1 cellular context compared by ENCODE assay signal in the genomic region with DNA sequence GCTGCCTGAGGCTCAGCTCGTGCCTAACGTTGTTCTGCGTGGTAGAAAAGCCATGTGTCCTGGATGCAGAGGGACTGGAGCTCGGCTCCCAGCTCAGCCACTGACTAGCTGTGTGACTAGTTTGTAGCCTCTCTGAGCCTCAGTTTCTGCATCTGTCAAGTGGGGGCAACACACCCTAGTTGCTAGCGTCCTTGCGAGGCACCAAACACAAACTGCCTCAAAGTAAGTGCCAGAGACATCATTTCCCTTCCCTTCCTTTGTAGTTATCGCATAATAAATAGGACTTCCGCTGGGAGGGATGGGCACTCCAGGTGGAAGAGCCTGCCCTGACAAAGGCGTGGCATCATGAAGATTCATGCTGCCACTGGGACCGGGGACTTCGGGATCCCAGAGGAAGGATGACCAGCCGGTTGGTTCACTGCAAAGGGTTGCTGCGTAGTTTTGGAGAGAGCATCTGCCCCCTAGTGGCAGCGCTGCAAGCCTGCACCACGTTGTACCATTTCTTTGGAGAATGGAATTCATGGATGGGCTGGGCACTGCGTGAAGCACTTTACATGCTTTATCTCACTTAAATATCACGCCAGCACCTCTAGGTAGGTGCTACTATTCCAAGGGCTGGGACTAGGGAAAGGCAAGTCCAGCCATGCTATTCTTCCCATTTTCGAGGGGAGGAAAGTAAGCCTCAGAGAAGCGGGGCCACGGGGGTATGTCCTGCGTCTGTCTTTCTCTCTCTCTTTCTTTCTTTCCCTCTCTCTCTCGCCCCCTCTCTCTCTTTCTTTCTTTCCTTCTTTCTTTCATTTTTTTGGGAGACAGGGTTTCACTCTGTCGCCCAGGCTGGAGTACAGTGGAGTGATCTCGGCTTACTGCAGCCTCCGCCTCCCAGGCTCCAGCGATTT.
TF ChIP-seq lines count a peak whose summit lies in the region.

No MANE protein-coding gene starts in this region.

TF ChIP-seq in HepG2, 621 proteins besides CTCF, POLR2A, EP300 and RAD21 (continued from another document and continues in another):
- TF ChIP-seq, protein P1, sequence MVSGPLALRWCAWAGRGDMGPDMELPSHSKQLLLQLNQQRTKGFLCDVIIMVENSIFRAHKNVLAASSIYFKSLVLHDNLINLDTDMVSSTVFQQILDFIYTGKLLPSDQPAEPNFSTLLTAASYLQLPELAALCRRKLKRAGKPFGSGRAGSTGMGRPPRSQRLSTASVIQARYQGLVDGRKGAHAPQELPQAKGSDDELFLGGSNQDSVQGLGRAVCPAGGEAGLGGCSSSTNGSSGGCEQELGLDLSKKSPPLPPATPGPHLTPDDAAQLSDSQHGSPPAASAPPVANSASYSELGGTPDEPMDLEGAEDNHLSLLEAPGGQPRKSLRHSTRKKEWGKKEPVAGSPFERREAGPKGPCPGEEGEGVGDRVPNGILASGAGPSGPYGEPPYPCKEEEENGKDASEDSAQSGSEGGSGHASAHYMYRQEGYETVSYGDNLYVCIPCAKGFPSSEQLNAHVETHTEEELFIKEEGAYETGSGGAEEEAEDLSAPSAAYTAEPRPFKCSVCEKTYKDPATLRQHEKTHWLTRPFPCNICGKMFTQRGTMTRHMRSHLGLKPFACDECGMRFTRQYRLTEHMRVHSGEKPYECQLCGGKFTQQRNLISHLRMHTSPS (CRISPR knock-in tag; IDR thresholded peaks at IDR 0.05; ENCODE audit: low read depth) = no peak
- no peak for TF ChIP-seq MATR3 (CRISPR knock-in tag; IDR thresholded peaks at IDR 0.05)
- TF ChIP-seq CAMTA2 (CRISPR knock-in tag; IDR thresholded peaks at IDR 0.05; ENCODE audit: borderline replicate concordance) = no peak
- peak; percentile 32; the same call in 1 of the 2 replicates for TF ChIP-seq THAP11 (CRISPR knock-in tag; IDR thresholded peaks at IDR 0.05)
- TF ChIP-seq ZNF333 (CRISPR knock-in tag; IDR thresholded peaks at IDR 0.05; ENCODE audit: borderline replicate concordance) = no peak
- TF ChIP-seq ZFX (CRISPR knock-in tag; IDR thresholded peaks at IDR 0.05; ENCODE audit: low read depth) = no peak; the same call in 1 of the 2 replicates
- TF ChIP-seq GLI4 (CRISPR knock-in tag; IDR thresholded peaks at IDR 0.05; ENCODE audit: borderline replicate concordance) = no peak
- TF ChIP-seq YEATS2 (CRISPR knock-in tag; IDR thresholded peaks at IDR 0.05; ENCODE audit: borderline replicate concordance) = no peak; the same call in 1 of the 2 replicates
- no peak for TF ChIP-seq ARID2 (CRISPR knock-in tag; IDR thresholded peaks at IDR 0.05; ENCODE audit: borderline replicate concordance)
- TF ChIP-seq ZNF678 (CRISPR knock-in tag; IDR thresholded peaks at IDR 0.05) = no peak
- no peak for TF ChIP-seq KDM1A (CRISPR knock-in tag; IDR thresholded peaks at IDR 0.05)
- no peak for TF ChIP-seq REL (CRISPR knock-in tag; conservative IDR thresholded peaks at IDR 0.05)
- TF ChIP-seq PCBP2 (optimal IDR thresholded peaks at IDR 0.05; ENCODE audit: low read depth, low read length, poor library complexity, severe bottlenecking) = no peak
- TF ChIP-seq ETV5 (CRISPR knock-in tag; IDR thresholded peaks at IDR 0.05; ENCODE audit: borderline replicate concordance) = peak; percentile 39; the same call in 1 of the 2 replicates
- no peak for TF ChIP-seq ZNF367 (CRISPR knock-in tag; IDR thresholded peaks at IDR 0.05; ENCODE audit: borderline replicate concordance)
- TF ChIP-seq TEAD2 (CRISPR knock-in tag; IDR thresholded peaks at IDR 0.05) = no peak
- no peak for TF ChIP-seq HMGA1 (CRISPR knock-in tag; conservative IDR thresholded peaks at IDR 0.05)
- no peak for TF ChIP-seq ARHGAP35 (CRISPR knock-in tag; IDR thresholded peaks at IDR 0.05; ENCODE audit: borderline replicate concordance)
- TF ChIP-seq ZNF878 (CRISPR knock-in tag; IDR thresholded peaks at IDR 0.05) = no peak
- no peak for TF ChIP-seq ZNF10 (CRISPR knock-in tag; IDR thresholded peaks at IDR 0.05; ENCODE audit: borderline replicate concordance, low read depth)
- TF ChIP-seq ZNF207 (IDR thresholded peaks at IDR 0.05; ENCODE audit: borderline replicate concordance) = no peak
- TF ChIP-seq, protein P2, sequence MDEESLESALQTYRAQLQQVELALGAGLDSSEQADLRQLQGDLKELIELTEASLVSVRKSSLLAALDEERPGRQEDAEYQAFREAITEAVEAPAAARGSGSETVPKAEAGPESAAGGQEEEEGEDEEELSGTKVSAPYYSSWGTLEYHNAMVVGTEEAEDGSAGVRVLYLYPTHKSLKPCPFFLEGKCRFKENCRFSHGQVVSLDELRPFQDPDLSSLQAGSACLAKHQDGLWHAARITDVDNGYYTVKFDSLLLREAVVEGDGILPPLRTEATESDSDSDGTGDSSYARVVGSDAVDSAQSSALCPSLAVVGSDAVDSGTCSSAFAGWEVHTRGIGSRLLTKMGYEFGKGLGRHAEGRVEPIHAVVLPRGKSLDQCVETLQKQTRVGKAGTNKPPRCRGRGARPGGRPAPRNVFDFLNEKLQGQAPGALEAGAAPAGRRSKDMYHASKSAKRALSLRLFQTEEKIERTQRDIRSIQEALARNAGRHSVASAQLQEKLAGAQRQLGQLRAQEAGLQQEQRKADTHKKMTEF (CRISPR knock-in tag; IDR thresholded peaks at IDR 0.05) = 0 out of 2 replicates have a peak, but pooled peaks have one; percentile 34
- no peak for TF ChIP-seq ZNF264 (CRISPR knock-in tag; IDR thresholded peaks at IDR 0.05)
- no peak for TF ChIP-seq POLR2AphosphoS5 (IDR thresholded peaks at IDR 0.05; ENCODE audit: low read depth, low read length)
- TF ChIP-seq ZNF788 (CRISPR knock-in tag; IDR thresholded peaks at IDR 0.05; ENCODE audit: borderline replicate concordance) = no peak
- TF ChIP-seq RBM39 (IDR thresholded peaks at IDR 0.05; ENCODE audit: low read depth, low read length, poor library complexity, severe bottlenecking) = no peak
- TF ChIP-seq ZNF883 (CRISPR knock-in tag; IDR thresholded peaks at IDR 0.05; ENCODE audit: not compliant biosample characterization) = no peak
- TF ChIP-seq HOXA7 (CRISPR knock-in tag; IDR thresholded peaks at IDR 0.05) = no peak
- TF ChIP-seq ETV6 (CRISPR knock-in tag; conservative IDR thresholded peaks at IDR 0.05) = 0 out of 2 replicates have a peak, but pooled peaks have one; percentile 19
- TF ChIP-seq ZNF776 (CRISPR knock-in tag; IDR thresholded peaks at IDR 0.05) = no peak
- no peak for TF ChIP-seq SNAI1 (CRISPR knock-in tag; IDR thresholded peaks at IDR 0.05; ENCODE audit: borderline replicate concordance)
- TF ChIP-seq, protein P3, sequence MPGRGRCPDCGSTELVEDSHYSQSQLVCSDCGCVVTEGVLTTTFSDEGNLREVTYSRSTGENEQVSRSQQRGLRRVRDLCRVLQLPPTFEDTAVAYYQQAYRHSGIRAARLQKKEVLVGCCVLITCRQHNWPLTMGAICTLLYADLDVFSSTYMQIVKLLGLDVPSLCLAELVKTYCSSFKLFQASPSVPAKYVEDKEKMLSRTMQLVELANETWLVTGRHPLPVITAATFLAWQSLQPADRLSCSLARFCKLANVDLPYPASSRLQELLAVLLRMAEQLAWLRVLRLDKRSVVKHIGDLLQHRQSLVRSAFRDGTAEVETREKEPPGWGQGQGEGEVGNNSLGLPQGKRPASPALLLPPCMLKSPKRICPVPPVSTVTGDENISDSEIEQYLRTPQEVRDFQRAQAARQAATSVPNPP (CRISPR knock-in tag; IDR thresholded peaks at IDR 0.05) = no peak
- TF ChIP-seq, protein P4, sequence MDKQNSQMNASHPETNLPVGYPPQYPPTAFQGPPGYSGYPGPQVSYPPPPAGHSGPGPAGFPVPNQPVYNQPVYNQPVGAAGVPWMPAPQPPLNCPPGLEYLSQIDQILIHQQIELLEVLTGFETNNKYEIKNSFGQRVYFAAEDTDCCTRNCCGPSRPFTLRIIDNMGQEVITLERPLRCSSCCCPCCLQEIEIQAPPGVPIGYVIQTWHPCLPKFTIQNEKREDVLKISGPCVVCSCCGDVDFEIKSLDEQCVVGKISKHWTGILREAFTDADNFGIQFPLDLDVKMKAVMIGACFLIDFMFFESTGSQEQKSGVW (CRISPR knock-in tag; IDR thresholded peaks at IDR 0.05; ENCODE audit: borderline replicate concordance) = no peak
- TF ChIP-seq, protein P5, sequence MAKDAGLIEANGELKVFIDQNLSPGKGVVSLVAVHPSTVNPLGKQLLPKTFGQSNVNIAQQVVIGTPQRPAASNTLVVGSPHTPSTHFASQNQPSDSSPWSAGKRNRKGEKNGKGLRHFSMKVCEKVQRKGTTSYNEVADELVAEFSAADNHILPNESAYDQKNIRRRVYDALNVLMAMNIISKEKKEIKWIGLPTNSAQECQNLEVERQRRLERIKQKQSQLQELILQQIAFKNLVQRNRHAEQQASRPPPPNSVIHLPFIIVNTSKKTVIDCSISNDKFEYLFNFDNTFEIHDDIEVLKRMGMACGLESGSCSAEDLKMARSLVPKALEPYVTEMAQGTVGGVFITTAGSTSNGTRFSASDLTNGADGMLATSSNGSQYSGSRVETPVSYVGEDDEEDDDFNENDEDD (CRISPR knock-in tag; IDR thresholded peaks at IDR 0.05; ENCODE audit: borderline replicate concordance) = no peak
- TF ChIP-seq RXRB (CRISPR knock-in tag; IDR thresholded peaks at IDR 0.05; ENCODE audit: borderline replicate concordance) = peak; percentile 24; the same call in 1 of the 2 replicates
- TF ChIP-seq, protein P6, sequence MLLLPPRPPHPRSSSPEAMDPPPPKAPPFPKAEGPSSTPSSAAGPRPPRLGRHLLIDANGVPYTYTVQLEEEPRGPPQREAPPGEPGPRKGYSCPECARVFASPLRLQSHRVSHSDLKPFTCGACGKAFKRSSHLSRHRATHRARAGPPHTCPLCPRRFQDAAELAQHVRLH (CRISPR knock-in tag; IDR thresholded peaks at IDR 0.05; ENCODE audit: borderline replicate concordance, low read depth) = peak; percentile 46; the same call in 1 of the 2 replicates
- TF ChIP-seq ZNF614 (CRISPR knock-in tag; IDR thresholded peaks at IDR 0.05; ENCODE audit: borderline replicate concordance) = no peak
- TF ChIP-seq, protein P7, sequence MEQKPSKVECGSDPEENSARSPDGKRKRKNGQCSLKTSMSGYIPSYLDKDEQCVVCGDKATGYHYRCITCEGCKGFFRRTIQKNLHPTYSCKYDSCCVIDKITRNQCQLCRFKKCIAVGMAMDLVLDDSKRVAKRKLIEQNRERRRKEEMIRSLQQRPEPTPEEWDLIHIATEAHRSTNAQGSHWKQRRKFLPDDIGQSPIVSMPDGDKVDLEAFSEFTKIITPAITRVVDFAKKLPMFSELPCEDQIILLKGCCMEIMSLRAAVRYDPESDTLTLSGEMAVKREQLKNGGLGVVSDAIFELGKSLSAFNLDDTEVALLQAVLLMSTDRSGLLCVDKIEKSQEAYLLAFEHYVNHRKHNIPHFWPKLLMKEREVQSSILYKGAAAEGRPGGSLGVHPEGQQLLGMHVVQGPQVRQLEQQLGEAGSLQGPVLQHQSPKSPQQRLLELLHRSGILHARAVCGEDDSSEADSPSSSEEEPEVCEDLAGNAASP (CRISPR knock-in tag; IDR thresholded peaks at IDR 0.05; ENCODE audit: borderline replicate concordance) = peak; percentile 37; the same call in 1 of the 2 replicates
- TF ChIP-seq FOXK2 (IDR thresholded peaks at IDR 0.05) = no peak
- TF ChIP-seq NR2F2 (IDR thresholded peaks at IDR 0.05; ENCODE audit: borderline replicate concordance, low read depth) = no peak
- TF ChIP-seq, protein P8, sequence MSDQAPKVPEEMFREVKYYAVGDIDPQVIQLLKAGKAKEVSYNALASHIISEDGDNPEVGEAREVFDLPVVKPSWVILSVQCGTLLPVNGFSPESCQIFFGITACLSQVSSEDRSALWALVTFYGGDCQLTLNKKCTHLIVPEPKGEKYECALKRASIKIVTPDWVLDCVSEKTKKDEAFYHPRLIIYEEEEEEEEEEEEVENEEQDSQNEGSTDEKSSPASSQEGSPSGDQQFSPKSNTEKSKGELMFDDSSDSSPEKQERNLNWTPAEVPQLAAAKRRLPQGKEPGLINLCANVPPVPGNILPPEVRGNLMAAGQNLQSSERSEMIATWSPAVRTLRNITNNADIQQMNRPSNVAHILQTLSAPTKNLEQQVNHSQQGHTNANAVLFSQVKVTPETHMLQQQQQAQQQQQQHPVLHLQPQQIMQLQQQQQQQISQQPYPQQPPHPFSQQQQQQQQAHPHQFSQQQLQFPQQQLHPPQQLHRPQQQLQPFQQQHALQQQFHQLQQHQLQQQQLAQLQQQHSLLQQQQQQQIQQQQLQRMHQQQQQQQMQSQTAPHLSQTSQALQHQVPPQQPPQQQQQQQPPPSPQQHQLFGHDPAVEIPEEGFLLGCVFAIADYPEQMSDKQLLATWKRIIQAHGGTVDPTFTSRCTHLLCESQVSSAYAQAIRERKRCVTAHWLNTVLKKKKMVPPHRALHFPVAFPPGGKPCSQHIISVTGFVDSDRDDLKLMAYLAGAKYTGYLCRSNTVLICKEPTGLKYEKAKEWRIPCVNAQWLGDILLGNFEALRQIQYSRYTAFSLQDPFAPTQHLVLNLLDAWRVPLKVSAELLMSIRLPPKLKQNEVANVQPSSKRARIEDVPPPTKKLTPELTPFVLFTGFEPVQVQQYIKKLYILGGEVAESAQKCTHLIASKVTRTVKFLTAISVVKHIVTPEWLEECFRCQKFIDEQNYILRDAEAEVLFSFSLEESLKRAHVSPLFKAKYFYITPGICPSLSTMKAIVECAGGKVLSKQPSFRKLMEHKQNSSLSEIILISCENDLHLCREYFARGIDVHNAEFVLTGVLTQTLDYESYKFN (CRISPR knock-in tag; conservative IDR thresholded peaks at IDR 0.05) = no peak
- TF ChIP-seq MYC (CRISPR knock-in tag; IDR thresholded peaks at IDR 0.05; ENCODE audit: borderline replicate concordance) = 0 out of 2 replicates have a peak, but pooled peaks have one; percentile 39
- TF ChIP-seq RFXAP (CRISPR knock-in tag; IDR thresholded peaks at IDR 0.05; ENCODE audit: borderline replicate concordance) = no peak
- TF ChIP-seq, protein P9, sequence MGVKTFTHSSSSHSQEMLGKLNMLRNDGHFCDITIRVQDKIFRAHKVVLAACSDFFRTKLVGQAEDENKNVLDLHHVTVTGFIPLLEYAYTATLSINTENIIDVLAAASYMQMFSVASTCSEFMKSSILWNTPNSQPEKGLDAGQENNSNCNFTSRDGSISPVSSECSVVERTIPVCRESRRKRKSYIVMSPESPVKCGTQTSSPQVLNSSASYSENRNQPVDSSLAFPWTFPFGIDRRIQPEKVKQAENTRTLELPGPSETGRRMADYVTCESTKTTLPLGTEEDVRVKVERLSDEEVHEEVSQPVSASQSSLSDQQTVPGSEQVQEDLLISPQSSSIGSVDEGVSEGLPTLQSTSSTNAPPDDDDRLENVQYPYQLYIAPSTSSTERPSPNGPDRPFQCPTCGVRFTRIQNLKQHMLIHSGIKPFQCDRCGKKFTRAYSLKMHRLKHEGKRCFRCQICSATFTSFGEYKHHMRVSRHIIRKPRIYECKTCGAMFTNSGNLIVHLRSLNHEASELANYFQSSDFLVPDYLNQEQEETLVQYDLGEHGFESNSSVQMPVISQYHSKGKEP (CRISPR knock-in tag; IDR thresholded peaks at IDR 0.05) = no peak
- TF ChIP-seq CBFB (CRISPR knock-in tag; IDR thresholded peaks at IDR 0.05) = 0 out of 2 replicates have a peak, but pooled peaks have one; percentile 22
- no peak for TF ChIP-seq ZSCAN25 (CRISPR knock-in tag; IDR thresholded peaks at IDR 0.05)
- TF ChIP-seq, protein P10, sequence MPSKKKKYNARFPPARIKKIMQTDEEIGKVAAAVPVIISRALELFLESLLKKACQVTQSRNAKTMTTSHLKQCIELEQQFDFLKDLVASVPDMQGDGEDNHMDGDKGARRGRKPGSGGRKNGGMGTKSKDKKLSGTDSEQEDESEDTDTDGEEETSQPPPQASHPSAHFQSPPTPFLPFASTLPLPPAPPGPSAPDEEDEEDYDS (CRISPR knock-in tag; IDR thresholded peaks at IDR 0.05) = 0 out of 2 replicates have a peak, but pooled peaks have one; percentile 30
